19 cellular contexts compared by ENCODE assay signal in the genomic region with DNA sequence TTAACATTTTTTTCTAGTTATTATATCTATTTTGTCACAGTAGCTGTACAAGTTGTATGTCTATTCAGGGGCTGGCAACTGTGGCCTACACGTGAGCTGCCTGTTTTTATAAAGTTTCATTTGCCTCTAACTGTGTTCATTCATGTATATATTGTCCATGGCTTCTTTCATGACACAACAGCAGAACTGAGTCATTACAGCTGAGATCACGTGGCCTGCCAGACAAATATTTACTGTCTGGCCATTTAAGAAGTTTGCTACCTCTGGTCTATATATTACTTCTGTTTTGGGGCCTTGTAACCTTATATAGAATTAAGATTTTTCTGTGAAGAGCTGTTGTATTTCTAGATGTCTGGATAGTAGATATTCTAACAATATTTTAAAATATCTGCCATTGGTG. TPM values are rescaled to one million over a fixed set of nuclear protein-coding genes. Genes with fewer than 3 reads are reported as not detected.
DNase-seq lines count a peak whose midpoint lies in the region; ATAC-seq, FAIRE-seq and TF ChIP-seq lines count a peak whose summit lies in the region.
"Had no signal": no experiment of that assay in that cellular context is flagged by ENCODE, and none has a peak within 500 bp of the region (broad histone marks: within the 10 kb centered on the region; RNA-seq: fewer than 3 reads in every experiment).

No MANE protein-coding gene starts in this region.

- no peaks in the 10 kb centered on the region for H3K9me3 ChIP-seq in endothelial cell of umbilical vein (replicated peaks; ENCODE audit: control insufficient read depth, insufficient read depth, low read length)
- no peaks in the 10 kb centered on the region for H3K9me3 ChIP-seq in mesenchymal stem cell (ENCODE audit: control insufficient read depth, low read length)
- H3K9me3 ChIP-seq in endodermal cell (ENCODE audit: control insufficient read depth, low read length) = no peaks in the 10 kb centered on the region
- H3K9me3 ChIP-seq: BLaER1, gastroesophageal sphincter, neutrophil had no signal

- no peak overlapping the region for H3K23ac ChIP-seq in mesenchymal stem cell (ENCODE audit: low read length in 2 of 2)

- H3K18ac ChIP-seq in mesenchymal stem cell (ENCODE audit: low read depth in 1 of 2, low read length in 2 of 2) = no peak overlapping the region

- H3K9me3 Mint-ChIP-seq in endodermal cell = no peaks in the 10 kb centered on the region
- H3K9me3 Mint-ChIP-seq: dendritic cell treated with granulocyte-macrophage colony-stimulating factor and Interleukin-4, amounts not matched to agents 40 ng/mL and 50 ng/mL, for 4 days; GM23338; immature natural killer cell had no signal

- POLR2A ChIA-PET in endothelial cell of umbilical vein (lab: Charles Lee) = no interaction called here

- no peaks in the 10 kb centered on the region for H3K79me2 ChIP-seq in endothelial cell of umbilical vein (ENCODE audit: control insufficient read depth, insufficient read depth, low read length)

- no peak for FAIRE-seq in endothelial cell of umbilical vein (lab: Jason Lieb, UNC)

- dilution Hi-C loops in endothelial cell of umbilical vein (cut with MboI; ENCODE audit: extremely low pct_ligation_motif_present, low sequenced_read_pairs) = no loop called here

- TF ChIP-seq CTCF in endothelial cell of umbilical vein (IDR thresholded peaks at IDR 0.05; ENCODE audit: extremely low read depth in 1 of 2, insufficient read depth in 1 of 2, low read depth in 1 of 2, low read length in 2 of 2) (no peak), endodermal cell (conservative IDR thresholded peaks at IDR 0.05) (no peak)

- peaks cover 14% of the 10 kb centered on the region for H3K36me3 Mint-ChIP-seq in endodermal cell (ENCODE audit: low read depth)

- H3K4me3 Mint-ChIP-seq in endodermal cell = no peak overlapping the region
- H3K4me3 Mint-ChIP-seq: dendritic cell treated with granulocyte-macrophage colony-stimulating factor and Interleukin-4, amounts not matched to agents 40 ng/mL and 50 ng/mL, for 4 days; GM23338; immature natural killer cell had no signal

- H2BK15ac ChIP-seq in mesenchymal stem cell (ENCODE audit: low read depth, poor library complexity, severe bottlenecking) = no peak overlapping the region

- no peak overlapping the region for H3K14ac ChIP-seq in mesenchymal stem cell (ENCODE audit: low read length in 2 of 2)

- TF ChIP-seq POLR2A in endothelial cell of umbilical vein (IDR thresholded peaks at IDR 0.05; ENCODE audit: low read depth, low read length) = no peak

- intact Hi-C loops in endothelial cell of umbilical vein (cut with micrococcal nuclease) = no loop called here

- no peaks in the 10 kb centered on the region for H3K4me1 Mint-ChIP-seq in endodermal cell
- H3K4me1 Mint-ChIP-seq: GM23338, immature natural killer cell had no signal

- no peak overlapping the region for H2BK120ac ChIP-seq in mesenchymal stem cell (ENCODE audit: low read depth, low read length)

- no peak overlapping the region for H3K27ac Mint-ChIP-seq in endodermal cell
- H3K27ac Mint-ChIP-seq: dendritic cell treated with granulocyte-macrophage colony-stimulating factor and Interleukin-4, amounts not matched to agents 40 ng/mL and 50 ng/mL, for 4 days; GM23338 had no signal

- no peak overlapping the region for H2AK5ac ChIP-seq in mesenchymal stem cell (ENCODE audit: low read length, severe bottlenecking)

- H3K27me3 ChIP-seq in endothelial cell of umbilical vein (ENCODE audit: control insufficient read depth in 2 of 2, insufficient read depth in 2 of 2, low read length in 2 of 2) (no peaks in the 10 kb centered on the region), mesenchymal stem cell (ENCODE audit: control insufficient read depth in 1 of 2, insufficient read depth in 1 of 2, low read length in 2 of 2) (no peaks in the 10 kb centered on the region), endodermal cell (ENCODE audit: control insufficient read depth, insufficient read depth, low read length, poor library complexity, severe bottlenecking) (no peaks in the 10 kb centered on the region)
- H3K27me3 ChIP-seq: BLaER1, gastroesophageal sphincter, neutrophil had no signal

- CTCF ChIA-PET in endothelial cell of umbilical vein (lab: Charles Lee) = no interaction called here

- 90% methylated on average over 1 of the region's 2 CpGs for WGBS in mesenchymal stem cell
- 92 to 100% methylated on average over 2 of the region's 2 CpGs for WGBS in endodermal cell (ENCODE audit: insufficient coverage in 1 of 2, insufficient read length in 1 of 2), 2 experiments

- no peak overlapping the region for H3K27ac ChIP-seq in endothelial cell of umbilical vein (ENCODE audit: insufficient read depth, low read depth, low read length)
- no peak overlapping the region for H3K27ac ChIP-seq in mesenchymal stem cell (ENCODE audit: low read length, poor library complexity, severe bottlenecking)
- H3K27ac ChIP-seq in endodermal cell (ENCODE audit: low read depth, low read length) = no peak overlapping the region
- H3K27ac ChIP-seq: BLaER1, gastroesophageal sphincter, neutrophil had no signal

- H3K4me3 ChIP-seq in endothelial cell of umbilical vein (replicated peaks in 1 of 3; ENCODE audit: insufficient read depth in 1 of 3, low read depth in 1 of 3, low read length in 3 of 3) = no peak overlapping the region
- H3K4me3 ChIP-seq in mesenchymal stem cell (ENCODE audit: insufficient read depth in 1 of 2, low read depth in 1 of 2, low read length in 2 of 2) = no peak overlapping the region
- H3K4me3 ChIP-seq in endodermal cell (ENCODE audit: low read length) = no peak overlapping the region
- H3K4me3 ChIP-seq: BLaER1, gastroesophageal sphincter, GM23338 had no signal

- H3K9me1 ChIP-seq in endothelial cell of umbilical vein (replicated peaks; ENCODE audit: control insufficient read depth, extremely low read depth, insufficient read depth, low read length) = no peaks in the 10 kb centered on the region

- no TSS peak for BruUV-seq in endothelial cell of umbilical vein (replicated peaks; lab: Mats Ljungman, UMichigan)

- no peak for ATAC-seq in HG03045 (IDR thresholded peaks at IDR 0.05; ENCODE audit: unreplicated experiment)
- ATAC-seq: gastroesophageal sphincter, GM23338 had no signal

- H4K20me1 ChIP-seq in endothelial cell of umbilical vein (replicated peaks; ENCODE audit: control insufficient read depth, extremely low read depth, insufficient read depth, low read length) = no peaks in the 10 kb centered on the region
- H4K20me1 ChIP-seq: BLaER1 had no signal

- H4K8ac ChIP-seq in mesenchymal stem cell (ENCODE audit: low read length) = no peak overlapping the region

- DNase-seq in EL (peak; percentile 25), NCI-H69 (lab: John Stamatoyannopoulos, UW) (peak; percentile 40), endothelial cell of umbilical vein (ENCODE audit: low read depth, low spot score) (peak; percentile 10), mesenchymal stem cell (peak; percentile 70), endodermal cell (no peak)
- no peak for DNase-seq in activated CD8-positive, alpha-beta memory T cell treated with anti-CD3 and anti-CD28 coated beads, Interleukin-2, amount 50 U/mL, for 48 hours
- no peak for DNase-seq in activated naive CD4-positive, alpha-beta T cell treated with anti-CD3 and anti-CD28 coated beads, Interleukin-2, amount 50 U/mL, for 16 hours
- DNase-seq: activated CD4-positive, alpha-beta T cell treated with anti-CD3 and anti-CD28 coated beads, Interleukin-2, amount 50 U/mL, for 4 hours; DMS79; immature natural killer cell; KBM-7; NCI-H2227 treated with DMSO at 0.1 percent for 48 hours; stimulated activated naive CD4-positive, alpha-beta T cell had no signal

- H3K9ac ChIP-seq in endothelial cell of umbilical vein (replicated peaks; ENCODE audit: extremely low read depth, insufficient read depth, low read length) = no peak overlapping the region
- H3K9ac ChIP-seq in mesenchymal stem cell (ENCODE audit: low read length) = no peak overlapping the region
- no peak overlapping the region for H3K9ac ChIP-seq in endodermal cell (ENCODE audit: extremely low read depth, low read length, poor library complexity, severe bottlenecking)
- H3K9ac ChIP-seq: BLaER1 had no signal

- H3K4ac ChIP-seq in mesenchymal stem cell (ENCODE audit: low read depth in 1 of 2, low read length in 2 of 2) = no peak overlapping the region

- peaks cover 7% of the 10 kb centered on the region for H3K79me1 ChIP-seq in mesenchymal stem cell (replicated peaks; ENCODE audit: low read length, poor library complexity, severe bottlenecking)

- H2BK5ac ChIP-seq in mesenchymal stem cell (ENCODE audit: low read depth, low read length, poor library complexity, severe bottlenecking) = no peak overlapping the region

- H3K36me3 ChIP-seq in endothelial cell of umbilical vein (ENCODE audit: control insufficient read depth in 2 of 2, extremely low read depth in 1 of 2, insufficient read depth in 2 of 2, low read length in 2 of 2) (peaks cover 6 to 7% of the 10 kb centered on the region in 2 experiments), mesenchymal stem cell (ENCODE audit: control insufficient read depth in 1 of 2, insufficient read depth in 2 of 2, low read depth in 1 of 2, low read length in 2 of 2) (peaks cover 7 to 78% of the 10 kb centered on the region in 2 experiments), endodermal cell (ENCODE audit: control insufficient read depth, insufficient read depth, low read length) (peaks cover 36% of the 10 kb centered on the region)

- H3K4me2 ChIP-seq in endothelial cell of umbilical vein (ENCODE audit: insufficient read depth, low read length) (no peak overlapping the region), mesenchymal stem cell (ENCODE audit: low read length, poor library complexity, severe bottlenecking) (no peak overlapping the region)
- H3K4me2 ChIP-seq: BLaER1, GM23338 had no signal

- H3K27me3 Mint-ChIP-seq in endodermal cell (ENCODE audit: insufficient read depth) = no peaks in the 10 kb centered on the region
- H3K27me3 Mint-ChIP-seq: dendritic cell treated with granulocyte-macrophage colony-stimulating factor and Interleukin-4, amounts not matched to agents 40 ng/mL and 50 ng/mL, for 4 days had no signal

- H3K4me1 ChIP-seq in endothelial cell of umbilical vein (ENCODE audit: control insufficient read depth, extremely low read depth, insufficient read depth, low read length) = no peaks in the 10 kb centered on the region
- peaks cover 2% of the 10 kb centered on the region for H3K4me1 ChIP-seq in mesenchymal stem cell (ENCODE audit: control insufficient read depth, insufficient read depth, low read depth, low read length)
- no peaks in the 10 kb centered on the region for H3K4me1 ChIP-seq in endodermal cell (ENCODE audit: control insufficient read depth, insufficient read depth, low read length)
- H3K4me1 ChIP-seq: BLaER1, gastroesophageal sphincter had no signal

- H2AFZ ChIP-seq in endothelial cell of umbilical vein (ENCODE audit: low read depth, low read length) (no peak overlapping the region), mesenchymal stem cell (ENCODE audit: low read depth, low read length) (no peak overlapping the region)
- H2AFZ ChIP-seq: GM23338 had no signal

- no peak overlapping the region for H4K91ac ChIP-seq in mesenchymal stem cell (ENCODE audit: low read length)

- no peak overlapping the region for H2BK12ac ChIP-seq in mesenchymal stem cell (ENCODE audit: low read length in 2 of 2)

RNA-seq across cellular contexts. Expression of gene KIAA0586, which starts 37.9 kb away (rescaled TPM):
- 25.9 and 29.2 TPM in 2 replicates for total RNA-seq in endothelial cell of umbilical vein
- 5.9 and 7.4 TPM in 2 replicates for polyA plus RNA-seq in endothelial cell of umbilical vein
- 12.2 TPM in 2 replicates for polyA plus RNA-seq in endothelial cell of umbilical vein (2011; cell fraction: cytosol; rRNA removed)
- polyA plus RNA-seq in endothelial cell of umbilical vein (2011; cell fraction: nucleus; rRNA removed) = 21.0 and 25.2 TPM in 2 replicates
- polyA plus RNA-seq in endothelial cell of umbilical vein (2012) = 12.8 and 24.4 TPM in 2 replicates
- polyA minus RNA-seq in endothelial cell of umbilical vein = 24.4 and 26.4 TPM in 2 replicates
- 24.9 TPM for polyA minus RNA-seq in endothelial cell of umbilical vein (2011; cell fraction: cytosol; rRNA and poly(A)+ RNA removed)
- polyA minus RNA-seq in endothelial cell of umbilical vein (2011; cell fraction: nucleus; rRNA and poly(A)+ RNA removed) = 33.9 and 47.3 TPM in 2 replicates
- 7.9 TPM for polyA plus RNA-seq in mesenchymal stem cell (2013, experiment 1 of 2)
- polyA plus RNA-seq in mesenchymal stem cell (2013, experiment 2 of 2) = 7.7 TPM
- 10 to 100 TPM; 14.2 to 26.4 TPM for total RNA-seq in endodermal cell
- 35.2 TPM for polyA plus RNA-seq in endodermal cell (2013, experiment 1 of 2)
- 35.7 TPM for polyA plus RNA-seq in endodermal cell (2013, experiment 2 of 2)

RNA-seq across cellular contexts. Expression of gene TIMM9, which starts 38.1 kb away (rescaled TPM):
- total RNA-seq in endothelial cell of umbilical vein = 38.0 and 42.4 TPM in 2 replicates
- polyA plus RNA-seq in endothelial cell of umbilical vein = 15.4 and 20.2 TPM in 2 replicates
- polyA plus RNA-seq in endothelial cell of umbilical vein (2011; cell fraction: cytosol; rRNA removed) = 45.7 and 64.8 TPM in 2 replicates
- polyA plus RNA-seq in endothelial cell of umbilical vein (2011; cell fraction: nucleus; rRNA removed) = 11.2 and 18.6 TPM in 2 replicates
- 54.9 and 55.1 TPM in 2 replicates for polyA plus RNA-seq in endothelial cell of umbilical vein (2012)
- polyA minus RNA-seq in endothelial cell of umbilical vein = 7.7 and 9.5 TPM in 2 replicates
- polyA minus RNA-seq in endothelial cell of umbilical vein (2011; cell fraction: cytosol; rRNA and poly(A)+ RNA removed) = 17.3 TPM
- polyA minus RNA-seq in endothelial cell of umbilical vein (2011; cell fraction: nucleus; rRNA and poly(A)+ RNA removed) = 4.4 and 5.2 TPM in 2 replicates
- polyA plus RNA-seq in mesenchymal stem cell (2013, experiment 1 of 2) = 53.0 TPM
- 53.1 TPM for polyA plus RNA-seq in mesenchymal stem cell (2013, experiment 2 of 2)
- 10 to 100 TPM; 29.4 to 34.2 TPM for total RNA-seq in endodermal cell
- 58.9 TPM for polyA plus RNA-seq in endodermal cell (2013, experiment 1 of 2)
- 53.5 TPM for polyA plus RNA-seq in endodermal cell (2013, experiment 2 of 2)

Comparison
In these comparisons a context has a peak if more than half of its experiments do, and no peak if none do; other contexts are left out.
1. DNase-seq: peak in EL (single experiment), NCI-H69 (single experiment), endothelial cell of umbilical vein (single experiment) and mesenchymal stem cell (single experiment); none in activated CD8-positive, alpha-beta memory T cell treated with anti-CD3 and anti-CD28 coated beads, Interleukin-2, amount 50 U/mL, for 48 hours (single experiment), activated naive CD4-positive, alpha-beta T cell treated with anti-CD3 and anti-CD28 coated beads, Interleukin-2, amount 50 U/mL, for 16 hours (single experiment) and endodermal cell (single experiment).